ENCODE assay signal across 6 cellular contexts in the genomic region with DNA sequence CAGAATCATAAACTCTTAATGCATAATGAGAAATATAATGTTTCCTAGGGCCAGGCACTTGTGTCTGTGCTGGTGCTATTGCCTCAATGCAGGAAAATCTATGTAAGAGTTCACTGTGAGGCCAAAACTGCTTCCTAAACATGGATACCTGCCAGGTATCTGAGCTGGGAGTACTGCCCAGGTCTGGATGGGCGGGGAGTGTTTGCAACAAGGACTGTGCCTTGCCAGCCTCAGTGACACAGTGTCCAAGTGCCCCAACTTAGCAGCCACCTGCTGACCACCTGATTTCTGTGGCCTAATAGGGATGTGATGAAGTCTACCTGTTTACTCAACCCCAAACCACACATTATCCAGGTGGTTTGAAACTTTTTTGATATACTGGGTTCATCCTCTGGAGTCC. TPM values are rescaled to one million over a fixed set of nuclear protein-coding genes. Genes with fewer than 3 reads are reported as not detected.
"Had no signal": no experiment of that assay in that cellular context is flagged by ENCODE, and none has a peak within 500 bp of the region (broad histone marks: within the 10 kb centered on the region; RNA-seq: fewer than 3 reads in every experiment).

No MANE protein-coding gene starts in this region.

RNA-seq across cellular contexts. Expression of a gene that starts 2.2 kb away (rescaled TPM):
- total RNA-seq: activated CD8-positive, alpha-beta memory T cell treated with anti-CD3 and anti-CD28 coated beads for 36 hours; activated naive CD4-positive, alpha-beta T cell treated with anti-CD3 and anti-CD28 coated beads for 36 hours; activated naive CD8-positive, alpha-beta T cell treated with anti-CD3 and anti-CD28 coated beads for 36 hours; astrocyte had no signal

RNA-seq across cellular contexts. Expression of a gene that starts 26.7 kb away (rescaled TPM):
- total RNA-seq: activated CD4-positive, alpha-beta memory T cell treated with anti-CD3 and anti-CD28 coated beads for 36 hours; activated CD8-positive, alpha-beta memory T cell treated with anti-CD3 and anti-CD28 coated beads for 36 hours; activated naive CD4-positive, alpha-beta T cell treated with anti-CD3 and anti-CD28 coated beads for 36 hours; activated T-helper 17 cell treated with anti-CD3 and anti-CD28 coated beads, Interleukin-2, amount 50 U/mL, for 72 hours; astrocyte had no signal
